ENCODE assay signal across 8 cellular contexts in genomic region chr20:7770578-7770977, GRCh38.
DNase-seq lines count a peak whose midpoint lies in the region; ATAC-seq and TF ChIP-seq lines count a peak whose summit lies in the region.

No MANE protein-coding gene starts in this region.

- no peaks in the 10 kb centered on the region for H3K79me2 ChIP-seq in smooth muscle cell (ENCODE audit: low read depth)

- no peak for TF ChIP-seq CTCF in smooth muscle cell (IDR thresholded peaks at IDR 0.05; ENCODE audit: borderline replicate concordance, insufficient read depth, poor library complexity, severe bottlenecking)

- no peaks in the 10 kb centered on the region for H3K27me3 ChIP-seq in smooth muscle cell (ENCODE audit: low read depth)

- no peaks in the 10 kb centered on the region for H3K36me3 ChIP-seq in smooth muscle cell (ENCODE audit: low read depth)

- no peaks in the 10 kb centered on the region for H3K36me3 Mint-ChIP-seq in activated CD8-positive, alpha-beta memory T cell treated with anti-CD3 and anti-CD28 coated beads, Interleukin-2, amount 10 ng/mL, durations not matched to agents 7 days and 5 days

- peaks cover 6% of the 10 kb centered on the region for H3K9me3 Mint-ChIP-seq in activated CD8-positive, alpha-beta memory T cell treated with anti-CD3 and anti-CD28 coated beads, Interleukin-2, amount 10 ng/mL, durations not matched to agents 7 days and 5 days (ENCODE audit: low read depth)

- no peaks in the 10 kb centered on the region for H3F3A ChIP-seq in smooth muscle cell (ENCODE audit: low read depth)

- H3K4me1 ChIP-seq in smooth muscle cell (ENCODE audit: low read depth) = peaks cover 4% of the 10 kb centered on the region

- no peaks in the 10 kb centered on the region for H4K20me1 ChIP-seq in smooth muscle cell (ENCODE audit: low read depth)

- H3K4me3 Mint-ChIP-seq in activated CD8-positive, alpha-beta memory T cell treated with anti-CD3 and anti-CD28 coated beads, Interleukin-2, amount 10 ng/mL, durations not matched to agents 7 days and 5 days = no peak overlapping the region

- peak; percentile 55 for DNase-seq in activated CD8-positive, alpha-beta memory T cell treated with anti-CD3 and anti-CD28 coated beads, Interleukin-2, amount 10 ng/mL, durations not matched to agents 7 days and 5 days
- no peak for DNase-seq in activated CD8-positive, alpha-beta memory T cell treated with anti-CD3 and anti-CD28 coated beads for 24 hours
- peak; percentile 100 for DNase-seq in NCI-H748 (lab: John Stamatoyannopoulos, UW; ENCODE audit: unreplicated experiment)
- no peak for DNase-seq in smooth muscle cell (lab: John Stamatoyannopoulos, UW; ENCODE audit: unreplicated experiment)
- DNase-seq in LoVo (ENCODE audit: low spot score) = no peak
- no peak for DNase-seq in SW 1271 (lab: John Stamatoyannopoulos, UW)
- no peak for DNase-seq in 8988T

- CTCF ChIA-PET in activated CD8-positive, alpha-beta memory T cell treated with anti-CD3 and anti-CD28 coated beads, Interleukin-2, amount 10 ng/mL, durations not matched to agents 7 days and 5 days (lab: Charles Lee) = interaction anchor here (1.2 kb wide), 1 partner anchor 10 kb away, joined by 3 read pairs; no protein-coding TSS in a partner anchor

- 77% methylated on average over 2 of the region's 2 CpGs for WGBS in smooth muscle cell (ENCODE audit: low lambda C conversion rate)

- peak overlapping the region; percentile 88 for H3K27ac ChIP-seq in smooth muscle cell (ENCODE audit: low read depth)

- no peak overlapping the region for H3K9ac ChIP-seq in smooth muscle cell (ENCODE audit: low read depth)

- no peak overlapping the region for H2AFZ ChIP-seq in smooth muscle cell (ENCODE audit: low read depth)

- no peak overlapping the region for H3K4me2 ChIP-seq in smooth muscle cell

- H3K4me3 ChIP-seq in smooth muscle cell = no peak overlapping the region

- H3K27ac Mint-ChIP-seq in activated CD8-positive, alpha-beta memory T cell treated with anti-CD3 and anti-CD28 coated beads, Interleukin-2, amount 10 ng/mL, durations not matched to agents 7 days and 5 days = no peak overlapping the region

- no peaks in the 10 kb centered on the region for H3K27me3 Mint-ChIP-seq in activated CD8-positive, alpha-beta memory T cell treated with anti-CD3 and anti-CD28 coated beads, Interleukin-2, amount 10 ng/mL, durations not matched to agents 7 days and 5 days

- H3K9me3 ChIP-seq in smooth muscle cell (replicated peaks; ENCODE audit: low read depth) = no peaks in the 10 kb centered on the region

- peak; percentile 53 for ATAC-seq in activated CD8-positive, alpha-beta memory T cell treated with anti-CD3 and anti-CD28 coated beads, Interleukin-2, amount 10 ng/mL, durations not matched to agents 7 days and 5 days
- peak; percentile 100 for ATAC-seq in HG03135 (IDR thresholded peaks at IDR 0.05; ENCODE audit: unreplicated experiment)

- H3K4me1 Mint-ChIP-seq in activated CD8-positive, alpha-beta memory T cell treated with anti-CD3 and anti-CD28 coated beads, Interleukin-2, amount 10 ng/mL, durations not matched to agents 7 days and 5 days = peaks cover 12% of the 10 kb centered on the region

Comparison
In these comparisons a context has a peak if more than half of its experiments do, and no peak if none do; other contexts are left out.
1. DNase-seq: peak in activated CD8-positive, alpha-beta memory T cell treated with anti-CD3 and anti-CD28 coated beads, Interleukin-2, amount 10 ng/mL, durations not matched to agents 7 days and 5 days (single experiment) and NCI-H748 (single experiment); none in activated CD8-positive, alpha-beta memory T cell treated with anti-CD3 and anti-CD28 coated beads for 24 hours (single experiment), smooth muscle cell (single experiment), LoVo (single experiment), SW 1271 (0 of 2) and 8988T (single experiment).